ENCODE assay signal across 7 cellular contexts in genomic region chr6:136693090-136693489, GRCh38.
"Had no signal": no experiment of that assay in that cellular context is flagged by ENCODE, and none has a peak within 500 bp of the region (broad histone marks: within the 10 kb centered on the region; RNA-seq: fewer than 3 reads in every experiment).

No MANE protein-coding gene starts in this region.

- DNase-seq: GM23248, GOT3, H7, HFFc6 had no signal

- ATAC-seq: HCT116, HepG2 had no signal

- H3K4me3 ChIP-seq: GM23248, HAP-1 had no signal
